In the genomic region with DNA sequence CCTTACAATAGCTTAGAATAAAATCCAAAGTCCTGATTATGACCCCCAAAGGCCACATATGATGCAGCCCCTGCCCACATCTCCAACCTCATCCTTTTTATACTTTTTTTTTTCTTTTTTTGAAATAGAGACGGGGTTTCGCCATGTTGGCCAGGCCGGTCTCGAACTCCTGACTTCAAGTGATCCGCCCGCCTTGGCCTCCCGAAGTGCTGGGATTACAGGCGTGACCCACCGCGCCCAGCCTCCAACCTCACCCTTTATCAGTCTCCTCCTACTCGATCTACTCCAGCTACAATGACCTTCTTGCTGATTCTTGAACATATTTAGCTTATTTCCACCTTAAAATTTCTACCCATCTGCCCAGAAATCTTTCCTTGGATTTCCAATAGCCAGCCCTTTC, we compare ENCODE assay signal across 1 cellular context.
TF ChIP-seq lines count a peak whose summit lies in the region.

No MANE protein-coding gene starts in this region.

TF ChIP-seq in H1, 55 proteins besides CTCF, POLR2A, EP300 and RAD21:
- TF ChIP-seq, protein P1, sequence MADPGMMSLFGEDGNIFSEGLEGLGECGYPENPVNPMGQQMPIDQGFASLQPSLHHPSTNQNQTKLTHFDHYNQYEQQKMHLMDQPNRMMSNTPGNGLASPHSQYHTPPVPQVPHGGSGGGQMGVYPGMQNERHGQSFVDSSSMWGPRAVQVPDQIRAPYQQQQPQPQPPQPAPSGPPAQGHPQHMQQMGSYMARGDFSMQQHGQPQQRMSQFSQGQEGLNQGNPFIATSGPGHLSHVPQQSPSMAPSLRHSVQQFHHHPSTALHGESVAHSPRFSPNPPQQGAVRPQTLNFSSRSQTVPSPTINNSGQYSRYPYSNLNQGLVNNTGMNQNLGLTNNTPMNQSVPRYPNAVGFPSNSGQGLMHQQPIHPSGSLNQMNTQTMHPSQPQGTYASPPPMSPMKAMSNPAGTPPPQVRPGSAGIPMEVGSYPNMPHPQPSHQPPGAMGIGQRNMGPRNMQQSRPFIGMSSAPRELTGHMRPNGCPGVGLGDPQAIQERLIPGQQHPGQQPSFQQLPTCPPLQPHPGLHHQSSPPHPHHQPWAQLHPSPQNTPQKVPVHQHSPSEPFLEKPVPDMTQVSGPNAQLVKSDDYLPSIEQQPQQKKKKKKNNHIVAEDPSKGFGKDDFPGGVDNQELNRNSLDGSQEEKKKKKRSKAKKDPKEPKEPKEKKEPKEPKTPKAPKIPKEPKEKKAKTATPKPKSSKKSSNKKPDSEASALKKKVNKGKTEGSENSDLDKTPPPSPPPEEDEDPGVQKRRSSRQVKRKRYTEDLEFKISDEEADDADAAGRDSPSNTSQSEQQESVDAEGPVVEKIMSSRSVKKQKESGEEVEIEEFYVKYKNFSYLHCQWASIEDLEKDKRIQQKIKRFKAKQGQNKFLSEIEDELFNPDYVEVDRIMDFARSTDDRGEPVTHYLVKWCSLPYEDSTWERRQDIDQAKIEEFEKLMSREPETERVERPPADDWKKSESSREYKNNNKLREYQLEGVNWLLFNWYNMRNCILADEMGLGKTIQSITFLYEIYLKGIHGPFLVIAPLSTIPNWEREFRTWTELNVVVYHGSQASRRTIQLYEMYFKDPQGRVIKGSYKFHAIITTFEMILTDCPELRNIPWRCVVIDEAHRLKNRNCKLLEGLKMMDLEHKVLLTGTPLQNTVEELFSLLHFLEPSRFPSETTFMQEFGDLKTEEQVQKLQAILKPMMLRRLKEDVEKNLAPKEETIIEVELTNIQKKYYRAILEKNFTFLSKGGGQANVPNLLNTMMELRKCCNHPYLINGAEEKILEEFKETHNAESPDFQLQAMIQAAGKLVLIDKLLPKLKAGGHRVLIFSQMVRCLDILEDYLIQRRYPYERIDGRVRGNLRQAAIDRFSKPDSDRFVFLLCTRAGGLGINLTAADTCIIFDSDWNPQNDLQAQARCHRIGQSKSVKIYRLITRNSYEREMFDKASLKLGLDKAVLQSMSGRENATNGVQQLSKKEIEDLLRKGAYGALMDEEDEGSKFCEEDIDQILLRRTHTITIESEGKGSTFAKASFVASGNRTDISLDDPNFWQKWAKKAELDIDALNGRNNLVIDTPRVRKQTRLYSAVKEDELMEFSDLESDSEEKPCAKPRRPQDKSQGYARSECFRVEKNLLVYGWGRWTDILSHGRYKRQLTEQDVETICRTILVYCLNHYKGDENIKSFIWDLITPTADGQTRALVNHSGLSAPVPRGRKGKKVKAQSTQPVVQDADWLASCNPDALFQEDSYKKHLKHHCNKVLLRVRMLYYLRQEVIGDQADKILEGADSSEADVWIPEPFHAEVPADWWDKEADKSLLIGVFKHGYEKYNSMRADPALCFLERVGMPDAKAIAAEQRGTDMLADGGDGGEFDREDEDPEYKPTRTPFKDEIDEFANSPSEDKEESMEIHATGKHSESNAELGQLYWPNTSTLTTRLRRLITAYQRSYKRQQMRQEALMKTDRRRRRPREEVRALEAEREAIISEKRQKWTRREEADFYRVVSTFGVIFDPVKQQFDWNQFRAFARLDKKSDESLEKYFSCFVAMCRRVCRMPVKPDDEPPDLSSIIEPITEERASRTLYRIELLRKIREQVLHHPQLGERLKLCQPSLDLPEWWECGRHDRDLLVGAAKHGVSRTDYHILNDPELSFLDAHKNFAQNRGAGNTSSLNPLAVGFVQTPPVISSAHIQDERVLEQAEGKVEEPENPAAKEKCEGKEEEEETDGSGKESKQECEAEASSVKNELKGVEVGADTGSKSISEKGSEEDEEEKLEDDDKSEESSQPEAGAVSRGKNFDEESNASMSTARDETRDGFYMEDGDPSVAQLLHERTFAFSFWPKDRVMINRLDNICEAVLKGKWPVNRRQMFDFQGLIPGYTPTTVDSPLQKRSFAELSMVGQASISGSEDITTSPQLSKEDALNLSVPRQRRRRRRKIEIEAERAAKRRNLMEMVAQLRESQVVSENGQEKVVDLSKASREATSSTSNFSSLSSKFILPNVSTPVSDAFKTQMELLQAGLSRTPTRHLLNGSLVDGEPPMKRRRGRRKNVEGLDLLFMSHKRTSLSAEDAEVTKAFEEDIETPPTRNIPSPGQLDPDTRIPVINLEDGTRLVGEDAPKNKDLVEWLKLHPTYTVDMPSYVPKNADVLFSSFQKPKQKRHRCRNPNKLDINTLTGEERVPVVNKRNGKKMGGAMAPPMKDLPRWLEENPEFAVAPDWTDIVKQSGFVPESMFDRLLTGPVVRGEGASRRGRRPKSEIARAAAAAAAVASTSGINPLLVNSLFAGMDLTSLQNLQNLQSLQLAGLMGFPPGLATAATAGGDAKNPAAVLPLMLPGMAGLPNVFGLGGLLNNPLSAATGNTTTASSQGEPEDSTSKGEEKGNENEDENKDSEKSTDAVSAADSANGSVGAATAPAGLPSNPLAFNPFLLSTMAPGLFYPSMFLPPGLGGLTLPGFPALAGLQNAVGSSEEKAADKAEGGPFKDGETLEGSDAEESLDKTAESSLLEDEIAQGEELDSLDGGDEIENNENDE (IDR thresholded peaks at IDR 0.05; ENCODE audit: insufficient replicate concordance, low read length): no peak
- TF ChIP-seq SIX5 (IDR thresholded peaks at IDR 0.05; ENCODE audit: low read depth, low read length) (no peak), BCL11A (IDR thresholded peaks at IDR 0.05; ENCODE audit: low read depth in 2 of 2, low read length in 2 of 2) (no peak), SIN3A (conservative IDR thresholded peaks at IDR 0.05 in 1 of 2, IDR thresholded peaks at IDR 0.05 in 1 of 2; ENCODE audit: low read depth in 1 of 2, low read length in 2 of 2) (no peak), RXRA (IDR thresholded peaks at IDR 0.05; ENCODE audit: insufficient read depth, low read depth, low read length) (no peak), TCF12 (IDR thresholded peaks at IDR 0.05; ENCODE audit: low read depth, low read length) (no peak), PHF8 (conservative IDR thresholded peaks at IDR 0.05; ENCODE audit: low read depth, low read length) (no peak), CBX8 (IDR thresholded peaks at IDR 0.05; ENCODE audit: borderline replicate concordance, low read depth, low read length) (no peak), CTBP2 (IDR thresholded peaks at IDR 0.05; ENCODE audit: borderline replicate concordance, insufficient read depth, insufficient read length, low read length) (no peak), ZNF274 (IDR thresholded peaks at IDR 0.05; ENCODE audit: borderline replicate concordance, extremely low read depth, low read length) (no peak), RBBP5 (IDR thresholded peaks at IDR 0.05; ENCODE audit: borderline replicate concordance, low read depth, low read length) (no peak), HDAC2 (IDR thresholded peaks at IDR 0.05; ENCODE audit: borderline replicate concordance in 1 of 2, low read depth in 2 of 2, low read length in 2 of 2) (no peak), MAFK (IDR thresholded peaks at IDR 0.05; ENCODE audit: low read depth, low read length) (no peak), CHD2 (IDR thresholded peaks at IDR 0.05; ENCODE audit: low read length) (no peak), SP1 (IDR thresholded peaks at IDR 0.05; ENCODE audit: low read depth, low read length) (no peak), RNF2 (IDR thresholded peaks at IDR 0.05; ENCODE audit: borderline replicate concordance, low read depth, low read length, missing control alignments, poor library complexity, severe bottlenecking) (no peak)
- TF ChIP-seq, protein P2, sequence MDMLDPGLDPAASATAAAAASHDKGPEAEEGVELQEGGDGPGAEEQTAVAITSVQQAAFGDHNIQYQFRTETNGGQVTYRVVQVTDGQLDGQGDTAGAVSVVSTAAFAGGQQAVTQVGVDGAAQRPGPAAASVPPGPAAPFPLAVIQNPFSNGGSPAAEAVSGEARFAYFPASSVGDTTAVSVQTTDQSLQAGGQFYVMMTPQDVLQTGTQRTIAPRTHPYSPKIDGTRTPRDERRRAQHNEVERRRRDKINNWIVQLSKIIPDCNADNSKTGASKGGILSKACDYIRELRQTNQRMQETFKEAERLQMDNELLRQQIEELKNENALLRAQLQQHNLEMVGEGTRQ (IDR thresholded peaks at IDR 0.05; ENCODE audit: low read length): no peak
